25 cellular contexts compared by ENCODE assay signal in the genomic region with DNA sequence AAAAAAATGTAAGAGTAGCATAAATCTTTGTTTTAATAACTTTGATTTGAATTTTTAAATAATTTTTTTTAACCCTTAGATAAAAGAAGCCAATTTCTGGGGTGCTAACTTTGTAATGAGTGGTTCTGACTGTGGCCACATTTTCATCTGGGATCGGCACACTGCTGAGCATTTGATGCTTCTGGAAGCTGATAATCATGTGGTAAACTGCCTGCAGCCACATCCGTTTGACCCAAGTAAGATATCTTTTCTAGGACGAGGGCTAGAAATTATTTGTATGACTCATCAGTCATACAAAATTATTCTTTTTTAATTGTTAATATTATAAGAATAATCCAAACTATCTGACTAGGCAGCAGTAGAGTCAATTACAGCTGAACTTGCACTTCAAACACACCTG.
"Had no signal": no experiment of that assay in that cellular context is flagged by ENCODE, and none has a peak within 500 bp of the region (broad histone marks: within the 10 kb centered on the region; RNA-seq: fewer than 3 reads in every experiment).

No MANE protein-coding gene starts in this region.

- H3K27me3 Mint-ChIP-seq: effector memory CD8-positive, alpha-beta T cell; naive thymus-derived CD8-positive, alpha-beta T cell had no signal

- H3K9me3 ChIP-seq: gastroesophageal sphincter, heart right ventricle, lower lobe of right lung, ovary, psoas muscle, sigmoid colon, stomach, thyroid gland, vagina had no signal

- H3K4me1 ChIP-seq: gastroesophageal sphincter, heart right ventricle, lower lobe of right lung, psoas muscle, sigmoid colon, stomach, thyroid gland, vagina had no signal

- H3K36me3 ChIP-seq: ovary had no signal

- H3K27ac ChIP-seq: coronary artery, gastroesophageal sphincter, heart right ventricle, lower lobe of right lung, ovary, psoas muscle, sigmoid colon, stomach, thyroid gland, vagina had no signal

- DNase-seq: effector memory CD8-positive, alpha-beta T cell; heart right ventricle; hippocampal formation; immature natural killer cell; left ventricle myocardium superior; lower lobe of right lung; naive thymus-derived CD8-positive, alpha-beta T cell; occipital lobe; ovary; posterior cingulate gyrus; psoas muscle; right cardiac atrium; sigmoid colon; stimulated activated CD4-positive, alpha-beta T cell treated with anti-CD3 and anti-CD28 coated beads, Interleukin-2, amount 100 ng/mL, for 24 hours; stimulated activated CD4-positive, alpha-beta T cell treated with anti-CD3 and anti-CD28 coated beads, Interleukin-4, amount 100 ng/mL, for 24 hours; stimulated activated naive CD4-positive, alpha-beta T cell treated with Interleukin-2 at 50 U/mL for 16 hours; stomach; thyroid gland; trophoblast cell had no signal

- H3K4me3 ChIP-seq: coronary artery, gastroesophageal sphincter, heart right ventricle, lower lobe of right lung, ovary, psoas muscle, sigmoid colon, stomach, thyroid gland, vagina had no signal

- H3K4me3 Mint-ChIP-seq: effector memory CD8-positive, alpha-beta T cell; immature natural killer cell; naive thymus-derived CD8-positive, alpha-beta T cell; stimulated activated effector memory CD8-positive, alpha-beta T cell treated with anti-CD3 and anti-CD28 coated beads, Interleukin-12 subunit alpha, Interleukin-12 subunit beta, amount 100 ng/mL, for 72 hours had no signal

- H3K4me1 Mint-ChIP-seq: immature natural killer cell; stimulated activated effector memory CD8-positive, alpha-beta T cell treated with anti-CD3 and anti-CD28 coated beads, Interleukin-12 subunit alpha, Interleukin-12 subunit beta, amount 100 ng/mL, for 72 hours had no signal

- H3K27me3 ChIP-seq: gastroesophageal sphincter, heart right ventricle, ovary, sigmoid colon, stomach, thyroid gland, vagina had no signal

- H3K27ac Mint-ChIP-seq: effector memory CD8-positive, alpha-beta T cell; immature natural killer cell; naive thymus-derived CD8-positive, alpha-beta T cell; stimulated activated effector memory CD8-positive, alpha-beta T cell treated with anti-CD3 and anti-CD28 coated beads, Interleukin-12 subunit alpha, Interleukin-12 subunit beta, amount 100 ng/mL, for 72 hours had no signal

- FAIRE-seq: endometrium, keratinocyte had no signal

- H3K9me3 Mint-ChIP-seq: effector memory CD8-positive, alpha-beta T cell; immature natural killer cell; naive thymus-derived CD8-positive, alpha-beta T cell; stimulated activated effector memory CD8-positive, alpha-beta T cell treated with anti-CD3 and anti-CD28 coated beads, Interleukin-12 subunit alpha, Interleukin-12 subunit beta, amount 100 ng/mL, for 72 hours had no signal

- ATAC-seq: effector memory CD8-positive, alpha-beta T cell; gastroesophageal sphincter; heart right ventricle; left ventricle myocardium superior; lower lobe of right lung; naive thymus-derived CD8-positive, alpha-beta T cell; psoas muscle; right cardiac atrium; stimulated activated effector memory CD8-positive, alpha-beta T cell treated with anti-CD3 and anti-CD28 coated beads, Interleukin-12 subunit alpha, Interleukin-12 subunit beta, amount 100 ng/mL, for 72 hours had no signal
